In the genomic region with DNA sequence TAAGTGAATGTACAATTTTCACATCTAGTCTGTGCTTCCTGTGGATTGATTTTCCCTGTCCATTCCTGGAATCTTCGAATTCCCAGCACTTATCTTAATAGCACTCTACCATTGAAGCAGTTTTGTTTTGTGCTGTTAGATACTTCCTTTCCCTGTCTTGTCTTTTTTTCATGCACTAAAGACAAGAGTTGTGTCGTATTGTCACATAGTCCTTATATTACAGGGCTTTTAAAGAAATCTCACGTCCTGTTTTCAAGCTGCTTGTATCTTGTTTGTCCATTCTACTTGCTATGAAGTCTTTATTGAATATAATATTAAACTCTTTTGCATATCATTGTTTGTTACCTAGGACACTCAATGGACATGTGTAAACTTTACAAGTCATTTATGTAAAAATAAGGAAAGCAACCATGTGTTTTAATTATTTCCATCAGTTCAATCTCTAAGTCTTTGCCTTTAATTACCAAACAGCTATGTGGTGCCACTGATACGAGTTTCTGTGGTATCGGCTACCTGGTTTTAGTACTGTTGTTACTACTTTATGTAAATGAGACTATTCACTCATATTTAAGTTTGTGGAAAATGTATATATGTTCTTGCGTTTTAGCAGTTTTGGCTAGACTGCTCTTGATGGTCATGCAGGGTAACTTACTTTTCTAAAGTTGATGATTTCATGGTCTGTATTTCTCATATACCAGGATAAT, we compare ENCODE assay signal across 15 cellular contexts.
DNase-seq lines count a peak whose midpoint lies in the region; ATAC-seq lines count a peak whose summit lies in the region.
"Had no signal": no experiment of that assay in that cellular context is flagged by ENCODE, and none has a peak within 500 bp of the region (broad histone marks: within the 10 kb centered on the region; RNA-seq: fewer than 3 reads in every experiment).

No MANE protein-coding gene starts in this region.

- ATAC-seq in GM18511 (IDR thresholded peaks at IDR 0.05; ENCODE audit: unreplicated experiment) (peak; percentile 64), GM19395 (IDR thresholded peaks at IDR 0.05; ENCODE audit: unreplicated experiment) (peak; percentile 78), HG02870 (IDR thresholded peaks at IDR 0.05; ENCODE audit: unreplicated experiment) (peak; percentile 63), HG03565 (IDR thresholded peaks at IDR 0.05; ENCODE audit: unreplicated experiment) (peak; percentile 87)
- ATAC-seq: heart right ventricle, right cardiac atrium had no signal

- DNase-seq in hippocampal formation (lab: John Stamatoyannopoulos, UW) = no peak
- no peak for DNase-seq in DMS79 treated with DMSO at 0.1 percent for 48 hours (lab: John Stamatoyannopoulos, UW)
- DNase-seq in stimulated activated CD4-positive, alpha-beta T cell treated with anti-CD3 and anti-CD28 coated beads, Interleukin-1b, Interleukin-23, amount 100 ng/mL, for 48 hours = no peak
- DNase-seq in NCI-H1694 treated with DMSO at 0.1 percent for 48 hours (lab: John Stamatoyannopoulos, UW) = no peak
- DNase-seq: heart right ventricle; KBM-7; NCI-H69; nephron progenitor cell; right cardiac atrium; Right ventricle myocardium superior; stimulated activated CD4-positive, alpha-beta T cell treated with anti-CD3 and anti-CD28 coated beads, Interleukin-4, amount 100 ng/mL, for 4 hours had no signal
